Comparison of ENCODE assay signal across 9 cellular contexts in the genomic region with DNA sequence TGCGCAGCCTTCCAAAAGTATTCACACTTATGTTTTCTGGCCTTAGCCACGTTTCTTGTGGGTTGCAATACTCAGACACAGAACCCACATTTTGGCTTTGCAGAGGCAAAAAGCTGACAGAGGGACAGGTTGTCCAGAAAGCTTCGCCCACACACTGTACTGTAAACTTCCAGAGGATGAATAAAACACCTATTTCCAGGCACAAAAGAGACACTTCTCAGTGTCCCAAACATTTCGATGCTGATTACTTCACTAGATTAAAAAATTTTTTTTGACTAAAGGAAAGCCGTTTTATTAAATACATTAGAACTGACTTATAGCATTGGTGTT. TPM values are rescaled to one million over a fixed set of nuclear protein-coding genes. Genes with fewer than 3 reads are reported as not detected.
A peak's percentile ranks its signal among the peaks of the same experiment; 100 is the strongest.
DNase-seq lines count a peak whose midpoint lies in the region; ATAC-seq and TF ChIP-seq lines count a peak whose summit lies in the region.
"Had no signal": no experiment of that assay in that cellular context is flagged by ENCODE, and none has a peak within 500 bp of the region (broad histone marks: within the 10 kb centered on the region; RNA-seq: fewer than 3 reads in every experiment).

No MANE protein-coding gene starts in this region.

- H3K9me3 ChIP-seq in CD4-positive, alpha-beta T cell (ENCODE audit: control insufficient read depth, low read length) = no peaks in the 10 kb centered on the region
- no peaks in the 10 kb centered on the region for H3K9me3 ChIP-seq in osteoblast (ENCODE audit: low read depth, low read length)

- POLR2A ChIA-PET in CD4-positive, alpha-beta T cell (lab: Charles Lee) = interaction anchor here (1.1 to 1.3 kb wide), 2 partner anchors 31 to 158 kb away, joined by 3 to 4 read pairs; partner anchors contain the start of genes HTD2 and RPP14

- intact Hi-C loops in CD4-positive, alpha-beta T cell (cut with DNase I, micrococcal nuclease) = loop anchor here (1.0 to 5.0 kb wide), 3 partner anchors 29 to 168 kb away; partner anchors contain the start of gene KCTD6 (in 1 of the 2)
- intact Hi-C loops in dorsolateral prefrontal cortex (cut with DNase I) = loop anchor here (2.0 kb wide), 2 partner anchors 69 to 71 kb away; no protein-coding TSS in a partner anchor

- ATAC-seq in CD4-positive, alpha-beta T cell (ENCODE audit: poor library complexity) = no peak

- no peaks in the 10 kb centered on the region for H3K36me3 ChIP-seq in osteoblast (ENCODE audit: insufficient read depth, low read length)

- H3K27ac Mint-ChIP-seq in CD4-positive, alpha-beta T cell = no peak overlapping the region

- no peaks in the 10 kb centered on the region for H3K27me3 ChIP-seq in CD4-positive, alpha-beta T cell (ENCODE audit: control insufficient read depth, insufficient read depth, low read length)
- H3K27me3 ChIP-seq in dorsolateral prefrontal cortex (no peaks in the 10 kb centered on the region), osteoblast (ENCODE audit: insufficient read depth, low read length) (no peaks in the 10 kb centered on the region)

- H2AFZ ChIP-seq in osteoblast (ENCODE audit: low read length) = peak overlapping the region; percentile 69

- H3K4me3 ChIP-seq in dorsolateral prefrontal cortex = peak overlapping the region in 45 of 59 donors; percentile 5 to 50 (median 30)
- H3K4me3 ChIP-seq in osteoblast (ENCODE audit: insufficient read depth, low read length) = peak overlapping the region; percentile 53

- H4K20me1 ChIP-seq in osteoblast (ENCODE audit: insufficient read depth, low read length) = no peaks in the 10 kb centered on the region

- H3K4me1 Mint-ChIP-seq in CD4-positive, alpha-beta T cell (ENCODE audit: low read depth) = peaks cover 8% of the 10 kb centered on the region

- peak; percentile 17 for TF ChIP-seq CTCF in CD4-positive, alpha-beta T cell (IDR thresholded peaks at IDR 0.05)
- TF ChIP-seq CTCF in LNCAP (IDR thresholded peaks at IDR 0.05) = 0 out of 2 replicates have a peak, but pooled peaks have one; percentile 1
- TF ChIP-seq CTCF in dorsolateral prefrontal cortex (IDR thresholded peaks at IDR 0.05 in 54 of 56, conservative IDR thresholded peaks at IDR 0.05 in 2 of 56; ENCODE audit: low read depth in 1 of 56, partially characterized antibody in 56 of 56) = peak in 14 of 56 donors; percentile 1 to 52 (median 29)
- TF ChIP-seq CTCF in osteoblast (IDR thresholded peaks at IDR 0.05; ENCODE audit: extremely low read depth, low read depth, low read length) = no peak

- no peaks in the 10 kb centered on the region for H3K79me2 ChIP-seq in osteoblast (ENCODE audit: insufficient read depth, low read length)

- H3K36me3 Mint-ChIP-seq in CD4-positive, alpha-beta T cell (ENCODE audit: low read depth) = no peaks in the 10 kb centered on the region

- CTCF ChIA-PET in CD4-positive, alpha-beta T cell (lab: Charles Lee) = interaction anchor here (1.1 to 1.5 kb wide), 6 partner anchors 23 to 166 kb away, joined by 3 to 13 read pairs (median 4); partner anchors contain the start of genes HTD2, KCTD6 and RPP14

- H3K4me3 Mint-ChIP-seq in CD4-positive, alpha-beta T cell = peak overlapping the region; percentile 5

- H3K9me3 Mint-ChIP-seq in CD4-positive, alpha-beta T cell = no peaks in the 10 kb centered on the region

- peak overlapping the region; percentile 80 for H3K4me2 ChIP-seq in osteoblast (ENCODE audit: insufficient read depth, low read length)

- no peaks in the 10 kb centered on the region for H3K27me3 Mint-ChIP-seq in CD4-positive, alpha-beta T cell

- DNase-seq in CD4-positive, alpha-beta T cell = no peak
- DNase-seq in dorsolateral prefrontal cortex (no peak), osteoblast (ENCODE audit: insufficient read length, low spot score, missing footprints) (no peak), cortex of kidney (lab: John Stamatoyannopoulos, UW) (no peak), HuH-7.5 (ENCODE audit: low spot score) (no peak), ureter (ENCODE audit: low spot score) (no peak), hippocampal formation (lab: John Stamatoyannopoulos, UW) (no peak)

- peaks cover 11% of the 10 kb centered on the region for H3K4me1 ChIP-seq in osteoblast (ENCODE audit: insufficient read depth, low read length)

- H3K27ac ChIP-seq in CD4-positive, alpha-beta T cell (ENCODE audit: low read depth, low read length) = no peak overlapping the region
- peak overlapping the region in 5 of 59 donors; percentile 7 to 59 (median 20) for H3K27ac ChIP-seq in dorsolateral prefrontal cortex
- no peak overlapping the region for H3K27ac ChIP-seq in osteoblast (ENCODE audit: low read depth, low read length)
- H3K27ac ChIP-seq: HL-60 had no signal

RNA-seq across cellular contexts. Expression of gene KCTD6, which starts 28.0 kb away (rescaled TPM):
- 1 to 10 TPM; 3.8 to 5.0 TPM for total RNA-seq in CD4-positive, alpha-beta T cell
- total RNA-seq in dorsolateral prefrontal cortex = 10 to 100 TPM; 21.0 to 44.7 (median 30.4) TPM
- 8.0 and 10.6 TPM in 2 replicates for total RNA-seq in osteoblast
- total RNA-seq in ureter = 11.4 TPM

RNA-seq across cellular contexts. Expression of gene PDHB, which starts 30.3 kb away (rescaled TPM):
- 10 to 100 TPM; 31.1 to 31.5 TPM for total RNA-seq in CD4-positive, alpha-beta T cell
- total RNA-seq in dorsolateral prefrontal cortex (10 to 100 TPM; 33.2 to 82.3 (median 62.6) TPM), osteoblast (68.4 and 78.2 TPM in 2 replicates), ureter (42.2 TPM)
